ENCODE assay signal across 7 cellular contexts in genomic region chr1:169794530-169795416, GRCh38. TPM values are rescaled to one million over a fixed set of nuclear protein-coding genes. Genes with fewer than 3 reads are reported as not detected.
DNase-seq lines count a peak whose midpoint lies in the region; ATAC-seq, FAIRE-seq and TF ChIP-seq lines count a peak whose summit lies in the region.

Gene METTL18, minus strand, starts transcription at chr1:169794907. Its CDS starts 1,212 bp downstream, at chr1:169793695.

- H3K27ac ChIP-seq in astrocyte (ENCODE audit: low read depth, low read length) (peak within 1 kb of the TSS; percentile 90), rectal smooth muscle tissue (ENCODE audit: low read depth, low read length) (peak within 1 kb of the TSS; percentile 92)

- H3K4me1 ChIP-seq in astrocyte (ENCODE audit: insufficient read depth, low read length) (peaks cover 7% of the 10 kb centered on the region), rectal smooth muscle tissue (ENCODE audit: control insufficient read depth, insufficient read depth, low read length) (peaks cover 6% of the 10 kb centered on the region)

- no peaks in the 10 kb centered on the region for H4K20me1 ChIP-seq in astrocyte (ENCODE audit: insufficient read depth, low read length)

- H3K9me3 ChIP-seq in astrocyte (ENCODE audit: insufficient read depth, low read depth, low read length) = no peaks in the 10 kb centered on the region

- H3K9ac ChIP-seq in astrocyte (ENCODE audit: low read length) (peak within 1 kb of the TSS; percentile 93), rectal smooth muscle tissue (ENCODE audit: low read length) (peak within 1 kb of the TSS; percentile 88)

- H3K36me3 Mint-ChIP-seq in T-helper 2 cell treated with Interferon-gamma antibody and Interleukin-4, amounts not matched to agents 5 μg/mL and 100 μg/mL, for 36 hours (ENCODE audit: low read depth) = peaks cover 45% of the 10 kb centered on the region
- H3K36me3 Mint-ChIP-seq in astrocyte (ENCODE audit: low read depth, unreplicated experiment) = no peaks in the 10 kb centered on the region

- peak within 1 kb of the TSS; percentile 97 for H3K27ac Mint-ChIP-seq in T-helper 2 cell treated with Interferon-gamma antibody and Interleukin-4, amounts not matched to agents 5 μg/mL and 100 μg/mL, for 36 hours
- peak within 1 kb of the TSS; percentile 95 for H3K27ac Mint-ChIP-seq in astrocyte (ENCODE audit: unreplicated experiment)

- H3K27me3 Mint-ChIP-seq in T-helper 2 cell treated with Interferon-gamma antibody and Interleukin-4, amounts not matched to agents 5 μg/mL and 100 μg/mL, for 36 hours (ENCODE audit: low read depth) = no peaks in the 10 kb centered on the region
- H3K27me3 Mint-ChIP-seq in astrocyte (ENCODE audit: low read depth, unreplicated experiment) = no peaks in the 10 kb centered on the region

- H3K4me3 ChIP-seq in astrocyte (ENCODE audit: insufficient read depth, low read depth, low read length) = peak within 1 kb of the TSS; percentile 95
- peak within 1 kb of the TSS; percentile 94 for H3K4me3 ChIP-seq in rectal smooth muscle tissue (ENCODE audit: low read length)

- H3K36me3 ChIP-seq in astrocyte (ENCODE audit: insufficient read depth, low read length) (no peaks in the 10 kb centered on the region), rectal smooth muscle tissue (ENCODE audit: control insufficient read depth, insufficient read depth, low read length) (peaks cover 3% of the 10 kb centered on the region)

- no peaks in the 10 kb centered on the region for H3K9me3 Mint-ChIP-seq in T-helper 2 cell treated with Interferon-gamma antibody and Interleukin-4, amounts not matched to agents 5 μg/mL and 100 μg/mL, for 36 hours
- no peaks in the 10 kb centered on the region for H3K9me3 Mint-ChIP-seq in astrocyte (ENCODE audit: unreplicated experiment)

- no peak for TF ChIP-seq CTCF in astrocyte (IDR thresholded peaks at IDR 0.05; ENCODE audit: insufficient read depth, low read depth, low read length)

- peaks cover 30% of the 10 kb centered on the region for H3K79me2 ChIP-seq in astrocyte (ENCODE audit: insufficient read depth, low read length)

- peak within 1 kb of the TSS; percentile 94 for H3K4me3 Mint-ChIP-seq in T-helper 2 cell treated with Interferon-gamma antibody and Interleukin-4, amounts not matched to agents 5 μg/mL and 100 μg/mL, for 36 hours
- H3K4me3 Mint-ChIP-seq in astrocyte (ENCODE audit: unreplicated experiment) = peak within 1 kb of the TSS; percentile 98

- no peaks in the 10 kb centered on the region for H3K27me3 ChIP-seq in astrocyte (ENCODE audit: insufficient read depth, low read length)
- no peaks in the 10 kb centered on the region for H3K27me3 ChIP-seq in rectal smooth muscle tissue (ENCODE audit: control insufficient read depth, insufficient read depth, low read length)

- ATAC-seq in GM18502 (IDR thresholded peaks at IDR 0.05; ENCODE audit: poor library complexity, unreplicated experiment) (peak; percentile 96), HG02970 (IDR thresholded peaks at IDR 0.05; ENCODE audit: low FRiP score, unreplicated experiment) (peak; percentile 96)

- H3K4me1 Mint-ChIP-seq in T-helper 2 cell treated with Interferon-gamma antibody and Interleukin-4, amounts not matched to agents 5 μg/mL and 100 μg/mL, for 36 hours (ENCODE audit: low read depth) = peaks cover 47% of the 10 kb centered on the region
- peaks cover 2% of the 10 kb centered on the region for H3K4me1 Mint-ChIP-seq in astrocyte (ENCODE audit: low read depth, unreplicated experiment)

- peak within 1 kb of the TSS; percentile 96 for H2AFZ ChIP-seq in astrocyte (ENCODE audit: low read depth, low read length)

- FAIRE-seq in astrocyte (lab: Jason Lieb, UNC) = peak; percentile 47

- H3K4me2 ChIP-seq in astrocyte (ENCODE audit: low read length) = peak within 1 kb of the TSS; percentile 87

- DNase-seq in NCI-H1930 (lab: John Stamatoyannopoulos, UW) (peak; percentile 88 to 94), astrocyte (ENCODE audit: low read depth) (peak; percentile 96), hepatic stellate cell (ENCODE audit: low spot score) (peak; percentile 87)
- peak; percentile 92 for DNase-seq in T-helper 2 cell treated with Interferon-gamma antibody and Interleukin-4, amounts not matched to agents 5 μg/mL and 100 μg/mL, for 36 hours (ENCODE audit: low spot score)

RNA-seq across cellular contexts. Expression of gene METTL18, which starts in this region (rescaled TPM):
- 3.9 and 4.1 TPM in 2 replicates for total RNA-seq in astrocyte

Comparison
In these comparisons a context has a peak if more than half of its experiments do, and no peak if none do; other contexts are left out.
1. Peak in every context shown above with its lines: DNase-seq, ATAC-seq, H3K4me3 ChIP-seq and H3K27ac ChIP-seq.